Comparison of ENCODE assay signal across 19 cellular contexts in the genomic region with DNA sequence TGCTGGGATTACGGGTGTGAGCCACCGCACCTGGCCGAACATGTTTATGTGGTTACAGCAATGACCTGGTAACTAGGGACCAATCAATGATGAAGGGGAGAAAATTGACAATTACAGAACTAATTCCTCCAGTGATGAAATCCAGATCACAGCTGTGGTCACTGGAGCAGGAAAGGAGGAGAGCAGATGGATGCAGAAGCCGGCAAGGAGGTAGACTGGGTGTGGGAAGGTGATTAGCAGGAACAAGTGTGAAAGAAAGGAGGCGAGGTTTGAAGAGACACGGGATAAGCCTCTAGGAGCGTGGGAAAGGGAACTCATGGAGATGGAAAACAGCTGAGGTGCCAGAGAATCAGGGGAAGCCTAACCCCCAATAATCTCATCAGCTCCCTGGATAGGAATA. TPM values are rescaled to one million over a fixed set of nuclear protein-coding genes. Genes with fewer than 3 reads are reported as not detected.
DNase-seq lines count a peak whose midpoint lies in the region; ATAC-seq and TF ChIP-seq lines count a peak whose summit lies in the region.
"Had no signal": no experiment of that assay in that cellular context is flagged by ENCODE, and none has a peak within 500 bp of the region (broad histone marks: within the 10 kb centered on the region; RNA-seq: fewer than 3 reads in every experiment).

No MANE protein-coding gene starts in this region.

- WGBS in spleen, 5 donors: 72 to 80% (median 75%) methylated on average over 7 of the region's 7 CpGs

- H3K9me3 ChIP-seq in spleen: no peaks in the 10 kb centered on the region

- ATAC-seq in HG02571 (IDR thresholded peaks at IDR 0.05; ENCODE audit: unreplicated experiment): no peak

- TF ChIP-seq CTCF in spleen (IDR thresholded peaks at IDR 0.05 in 8 of 11, conservative IDR thresholded peaks at IDR 0.05 in 3 of 11): no peak

- H3K36me3 ChIP-seq in spleen: no peaks in the 10 kb centered on the region
- H3K36me3 ChIP-seq: BLaER1 had no signal

- H3K4me3 ChIP-seq in spleen: no peak overlapping the region
- H3K4me3 ChIP-seq: BLaER1, SK-N-MC had no signal

- H3K27me3 ChIP-seq in spleen (replicated peaks in 1 of 7): peaks cover 0 to 44% (median 23%) of the 10 kb centered on the region in 7 donors

- intact Hi-C loops in spleen (cut with DNase I; ENCODE audit: low total_unique reads): no loop called here

- DNase-seq in NCI-H2171 treated with DMSO at 0.1 percent for 48 hours (lab: John Stamatoyannopoulos, UW): peak; percentile 39
- no peak for DNase-seq in NCI-H2171 (lab: John Stamatoyannopoulos, UW)
- DNase-seq in NCI-H524 treated with DMSO at 0.1 percent for 48 hours (lab: John Stamatoyannopoulos, UW): peak; percentile 60
- DNase-seq in SK-N-DZ (ENCODE audit: low spot score): peak; percentile 91
- peak; percentile 22 for DNase-seq in spleen
- no peak for DNase-seq in activated naive CD4-positive, alpha-beta T cell (lab: John Stamatoyannopoulos, UW)
- DNase-seq: CD4-positive, alpha-beta T cell; DND-41; KBM-7; MV-4-11; NCI-H1105; NCI-H1436 treated with DMSO at 0.1 percent for 48 hours; NCI-H1930; NCI-H2107; NCI-H2227 treated with DMSO at 0.1 percent for 48 hours; SHP77 had no signal

- no peak overlapping the region for H3K27ac ChIP-seq in spleen
- H3K27ac ChIP-seq: BLaER1, SK-N-MC had no signal

- peaks cover 8 to 23% (median 19%) of the 10 kb centered on the region in 6 donors for H3K4me1 ChIP-seq in spleen

- no peak for TF ChIP-seq POLR2A in spleen (IDR thresholded peaks at IDR 0.05)

RNA-seq across cellular contexts. Expression of gene SPAG4, which starts 17.2 kb away (rescaled TPM):
- polyA plus RNA-seq in SK-N-DZ (2014; cell fraction: cytosol; rRNA removed): 2.9 and 7.8 TPM in 2 replicates
- 46.8 and 53.6 TPM in 2 replicates for polyA plus RNA-seq in SK-N-DZ (2014; cell fraction: nucleus; rRNA removed)
- 10 to 100 TPM in 5 of 7 donors, 1 to 10 TPM in 2; 2.5 to 32.1 (median 14.7) TPM for total RNA-seq in spleen
- 10 to 100 TPM in 1 of 3 donors, 1 to 10 TPM in 2; 5.2 to 10.9 (median 5.7) TPM for polyA plus RNA-seq in spleen

RNA-seq across cellular contexts. Expression of gene ERGIC3, which starts 56.6 kb away (rescaled TPM):
- 372 and 382 TPM in 2 replicates for polyA plus RNA-seq in SK-N-DZ (2014; cell fraction: cytosol; rRNA removed)
- polyA plus RNA-seq in SK-N-DZ (2014; cell fraction: nucleus; rRNA removed): 407 and 481 TPM in 2 replicates
- 100 to 1,000 TPM; 127 to 179 (median 149) TPM for total RNA-seq in spleen
- 100 to 1,000 TPM; 134 to 179 (median 145) TPM for polyA plus RNA-seq in spleen

Comparison
In these comparisons a context has a peak if more than half of its experiments do, and no peak if none do; other contexts are left out.
1. DNase-seq: peak in NCI-H2171 treated with DMSO at 0.1 percent for 48 hours (single experiment), NCI-H524 treated with DMSO at 0.1 percent for 48 hours (single experiment), SK-N-DZ (single experiment) and spleen (single experiment); none in NCI-H2171 (single experiment) and activated naive CD4-positive, alpha-beta T cell (0 of 4).